In genomic region chr5:35754481-35754880, GRCh38 we compare ENCODE assay signal across 16 cellular contexts.
A peak's percentile ranks its signal among the peaks of the same experiment; 100 is the strongest.
DNase-seq lines count a peak whose midpoint lies in the region; ATAC-seq, FAIRE-seq and TF ChIP-seq lines count a peak whose summit lies in the region.
"Had no signal": no experiment of that assay in that cellular context is flagged by ENCODE, and none has a peak within 500 bp of the region (broad histone marks: within the 10 kb centered on the region; RNA-seq: fewer than 3 reads in every experiment).

No MANE protein-coding gene starts in this region.

- H2BK120ac ChIP-seq in H1 (replicated peaks; ENCODE audit: low read depth, low read length) = no peak overlapping the region
- no peak overlapping the region for H2BK120ac ChIP-seq in mesendoderm (ENCODE audit: low read depth, low read length)

- H3K79me1 ChIP-seq in H1 (ENCODE audit: low read depth, low read length) (no peaks in the 10 kb centered on the region), mesendoderm (ENCODE audit: low read length) (no peaks in the 10 kb centered on the region)

- ATAC-seq in HG02938 (IDR thresholded peaks at IDR 0.05; ENCODE audit: unreplicated experiment) = no peak
- ATAC-seq: GM12878 had no signal

- TF ChIP-seq EP300 in H1 (IDR thresholded peaks at IDR 0.05; ENCODE audit: borderline replicate concordance in 1 of 2, low read depth in 2 of 2, low read length in 2 of 2) = no peak

- FAIRE-seq in H1 (lab: Jason Lieb, UNC) = peak; percentile 60
- FAIRE-seq: GM12878, GM18507 had no signal

- no peak for TF ChIP-seq POLR2A in H1 (IDR thresholded peaks at IDR 0.05; ENCODE audit: control extremely low read depth in 1 of 2, low read depth in 2 of 2, low read length in 2 of 2)

- POLR2A ChIA-PET in H1 (lab: Charles Lee; ENCODE audit: partially characterized antibody) = no interaction called here

- H2BK15ac ChIP-seq in H1 (ENCODE audit: low read length) (no peak overlapping the region), mesendoderm (replicated peaks; ENCODE audit: low read depth) (no peak overlapping the region)

- H2AFZ ChIP-seq in H1 (ENCODE audit: low read length) = no peak overlapping the region

- H4K8ac ChIP-seq in H1 (ENCODE audit: extremely low read depth, insufficient read depth, low read length) (no peak overlapping the region), mesendoderm (ENCODE audit: low read depth, low read length) (no peak overlapping the region)

- H3K27ac ChIP-seq in H1 (ENCODE audit: low read depth, low read length) (no peak overlapping the region), mesendoderm (ENCODE audit: low read depth, low read length) (no peak overlapping the region)
- H3K27ac ChIP-seq: BLaER1 treated with 17β-estradiol and CSF1 and Interleukin-3, amounts not matched to agents 10 nM and 100 nM; HL-60 had no signal

- H2AK5ac ChIP-seq in H1 (ENCODE audit: low read depth, low read length) (no peak overlapping the region), mesendoderm (ENCODE audit: low read length) (no peak overlapping the region)

- H3K23ac ChIP-seq in H1 (ENCODE audit: insufficient read length) (no peak overlapping the region), mesendoderm (ENCODE audit: low read length) (no peak overlapping the region)

- H2BK12ac ChIP-seq in H1 (ENCODE audit: low read depth, low read length) = no peak overlapping the region

- no peak for TF ChIP-seq RAD21 in H1 (IDR thresholded peaks at IDR 0.05 in 1 of 2, conservative IDR thresholded peaks at IDR 0.05 in 1 of 2; ENCODE audit: low read depth in 2 of 2, low read length in 2 of 2)

- H3K9me3 ChIP-seq in HAP-1 (no peaks in the 10 kb centered on the region), H1 (ENCODE audit: insufficient read depth in 2 of 2, low read depth in 1 of 2, low read length in 1 of 2) (no peaks in the 10 kb centered on the region)
- H3K9me3 ChIP-seq: BLaER1 treated with 17β-estradiol and CSF1 and Interleukin-3, amounts not matched to agents 10 nM and 100 nM had no signal

- H4K5ac ChIP-seq in H1 (ENCODE audit: insufficient read length, low read depth, low read length) (no peak overlapping the region), mesendoderm (ENCODE audit: low read length) (no peak overlapping the region)

- H3K79me2 ChIP-seq in H1 (ENCODE audit: control insufficient read depth in 1 of 2, insufficient read depth in 2 of 2, low read length in 2 of 2) = no peaks in the 10 kb centered on the region
- H3K79me2 ChIP-seq in mesendoderm (ENCODE audit: control insufficient read depth, insufficient read depth, low read length) = no peaks in the 10 kb centered on the region

- H3K23me2 ChIP-seq in H1 (ENCODE audit: low read depth, low read length) = no peaks in the 10 kb centered on the region

- H3K4ac ChIP-seq in H1 (replicated peaks; ENCODE audit: insufficient read length, low read depth, low read length) (no peak overlapping the region), mesendoderm (ENCODE audit: low read depth, low read length) (no peak overlapping the region)

- H3K36me3 ChIP-seq in HAP-1 (replicated peaks) = no peaks in the 10 kb centered on the region
- no peaks in the 10 kb centered on the region; a peak in 1 of 8 replicates for H3K36me3 ChIP-seq in H1 (ENCODE audit: control insufficient read depth in 2 of 4, insufficient read depth in 4 of 4, low read length in 3 of 4)
- no peaks in the 10 kb centered on the region for H3K36me3 ChIP-seq in mesendoderm (ENCODE audit: control insufficient read depth, insufficient read depth, low read length)
- H3K36me3 ChIP-seq: BLaER1 treated with 17β-estradiol and CSF1 and Interleukin-3, amounts not matched to agents 10 nM and 100 nM had no signal

- H3K18ac ChIP-seq in H1 (ENCODE audit: extremely low read depth, low read length) = no peak overlapping the region
- no peak overlapping the region for H3K18ac ChIP-seq in mesendoderm (ENCODE audit: low read length)

- peaks cover 16% of the 10 kb centered on the region for H3K27me3 ChIP-seq in HAP-1 (ENCODE audit: low read depth)
- peaks cover 50 to 93% (median 69%) of the 10 kb centered on the region in 4 experiments for H3K27me3 ChIP-seq in H1 (replicated peaks in 1 of 4; ENCODE audit: control insufficient read depth in 3 of 4, extremely low read depth in 1 of 4, insufficient read depth in 3 of 4, low read length in 3 of 4)
- H3K27me3 ChIP-seq in mesendoderm (ENCODE audit: insufficient read depth, low read length, poor library complexity) = peaks cover 11% of the 10 kb centered on the region
- H3K27me3 ChIP-seq: BLaER1 treated with 17β-estradiol and CSF1 and Interleukin-3, amounts not matched to agents 10 nM and 100 nM had no signal

- H3K14ac ChIP-seq in H1 (ENCODE audit: insufficient read length) = no peak overlapping the region

- no peak overlapping the region for H4K91ac ChIP-seq in H1 (replicated peaks; ENCODE audit: insufficient read length, low read length)

- DNase-seq in ELF-1 (ENCODE audit: low read depth, low spot score) (peak; percentile 11), HAP-1 (ENCODE audit: low spot score in 2 of 2) (peak; percentile 55 to 94), H1 (ENCODE audit: low read depth in 1 of 2, low spot score in 2 of 2) (no peak), iPS-NIHi7 (ENCODE audit: extremely low spot score) (peak; percentile 26), mesendoderm (no peak), islet precursor cell (no peak)
- DNase-seq: ACHN; Calu3; CD4-positive, CD25-positive, alpha-beta regulatory T cell; DMS 273 treated with DMSO at 0.1 percent for 48 hours; H9 had no signal

- peaks cover 4 to 9% of the 10 kb centered on the region in 2 experiments for H4K20me1 ChIP-seq in H1 (replicated peaks in 1 of 2; ENCODE audit: control insufficient read depth in 1 of 2, insufficient read depth in 2 of 2, low read length in 2 of 2)
- H4K20me1 ChIP-seq: BLaER1 treated with 17β-estradiol and CSF1 and Interleukin-3, amounts not matched to agents 10 nM and 100 nM had no signal

- TF ChIP-seq CTCF in H1 (IDR thresholded peaks at IDR 0.05; ENCODE audit: control extremely low read depth in 1 of 3, insufficient read depth in 1 of 3, low read depth in 1 of 3, low read length in 3 of 3) = no peak

- H3K4me2 ChIP-seq in H1 (ENCODE audit: insufficient read depth in 1 of 2, low read depth in 2 of 2, low read length in 2 of 2) = no peak overlapping the region
- no peak overlapping the region for H3K4me2 ChIP-seq in mesendoderm (ENCODE audit: low read length)
- H3K4me2 ChIP-seq: BLaER1 treated with 17β-estradiol and CSF1 and Interleukin-3, amounts not matched to agents 10 nM and 100 nM had no signal

- WGBS in H1 (ENCODE audit: extremely low coverage in 1 of 2, insufficient coverage in 1 of 2, insufficient read length in 1 of 2, insufficient replicate concordance in 2 of 2, low coverage in 1 of 2, low lambda C conversion rate in 2 of 2, missing lambda C conversion rate in 1 of 2), 2 experiments = 5% methylated on average over 1 of the region's 1 CpG; no CpG with 5 or more reads in 1 of the 2 experiments
- WGBS in mesendoderm (ENCODE audit: extremely low coverage, insufficient coverage, low lambda C conversion rate) = no CpG with 5 or more reads among the region's 1 CpG

- H2BK5ac ChIP-seq in H1 (ENCODE audit: low read depth, low read length) (no peak overlapping the region), mesendoderm (ENCODE audit: low read length) (no peak overlapping the region)

- H3K4me1 ChIP-seq in HAP-1 (peaks cover 12% of the 10 kb centered on the region), H1 (replicated peaks in 1 of 4; ENCODE audit: control insufficient read depth in 3 of 4, insufficient read depth in 4 of 4, low read length in 3 of 4) (peaks cover 0 to 6% (median 1%) of the 10 kb centered on the region in 4 experiments; a peak in 2 of 7 replicates), mesendoderm (ENCODE audit: control insufficient read depth, low read depth, low read length) (no peaks in the 10 kb centered on the region)
- H3K4me1 ChIP-seq: BLaER1 treated with 17β-estradiol and CSF1 and Interleukin-3, amounts not matched to agents 10 nM and 100 nM had no signal

- no peak overlapping the region for H3K9ac ChIP-seq in H1 (replicated peaks in 1 of 4; ENCODE audit: extremely low read depth in 1 of 4, low read depth in 3 of 4, low read length in 3 of 4)
- H3K9ac ChIP-seq in mesendoderm (ENCODE audit: low read length) = no peak overlapping the region
- H3K9ac ChIP-seq: BLaER1 treated with 17β-estradiol and CSF1 and Interleukin-3, amounts not matched to agents 10 nM and 100 nM had no signal

- H3K56ac ChIP-seq in H1 (replicated peaks; ENCODE audit: insufficient read length, low read depth, low read length) (no peak overlapping the region), mesendoderm (ENCODE audit: low read length) (no peak overlapping the region)

- H2BK20ac ChIP-seq in H1 (ENCODE audit: low read length) = no peak overlapping the region

- H3K4me3 ChIP-seq in HAP-1 (no peak overlapping the region), H1 (ENCODE audit: extremely low read depth in 1 of 4, insufficient read depth in 2 of 4, low read depth in 3 of 4, low read length in 4 of 4) (no peak overlapping the region), mesendoderm (ENCODE audit: low read length) (no peak overlapping the region)
- H3K4me3 ChIP-seq: BLaER1 treated with 17β-estradiol and CSF1 and Interleukin-3, amounts not matched to agents 10 nM and 100 nM; GM12878 had no signal

- in situ Hi-C loops in HAP-1 (cut with MboI; ENCODE audit: low sequenced_read_pairs) = no loop called here

- CTCF ChIA-PET in H1 (lab: Charles Lee; ENCODE audit: partially characterized antibody) = interaction anchor here (0.6 to 3.7 kb wide), 4 partner anchors 9 to 171 kb away, joined by 3 to 13 read pairs (median 6); no protein-coding TSS in a partner anchor

TF ChIP-seq in H1, 55 proteins besides CTCF, POLR2A, EP300 and RAD21 (continues in another document):
- TF ChIP-seq HDAC2 (IDR thresholded peaks at IDR 0.05; ENCODE audit: borderline replicate concordance in 1 of 2, low read depth in 2 of 2, low read length in 2 of 2) = peak in 1 of 2 experiments; percentile 32; a peak in 1 of 4 replicates
- no peak for TF ChIP-seq SRF (IDR thresholded peaks at IDR 0.05; ENCODE audit: low read depth, low read length)
- no peak for TF ChIP-seq SAP30 (IDR thresholded peaks at IDR 0.05; ENCODE audit: insufficient read depth, insufficient replicate concordance, low read length)
- no peak for TF ChIP-seq YY1 (IDR thresholded peaks at IDR 0.05; ENCODE audit: low read depth, low read length)
- TF ChIP-seq NRF1 (IDR thresholded peaks at IDR 0.05; ENCODE audit: low read depth, low read length) = no peak
- TF ChIP-seq SP2 (IDR thresholded peaks at IDR 0.05; ENCODE audit: low read length) = no peak
- no peak for TF ChIP-seq MAFK (IDR thresholded peaks at IDR 0.05; ENCODE audit: low read depth, low read length)
- TF ChIP-seq TAF7 (optimal IDR thresholded peaks at IDR 0.05; ENCODE audit: borderline replicate concordance, low read depth, low read length) = no peak
- peak; percentile 49; the same call in 1 of the 2 replicates for TF ChIP-seq POU5F1 (IDR thresholded peaks at IDR 0.05; ENCODE audit: low read depth, low read length)
- TF ChIP-seq KDM5A (IDR thresholded peaks at IDR 0.05; ENCODE audit: low read length) = no peak
- TF ChIP-seq CHD2 (IDR thresholded peaks at IDR 0.05; ENCODE audit: low read length) = no peak
- peak; percentile 82 for TF ChIP-seq NANOG (IDR thresholded peaks at IDR 0.05; ENCODE audit: insufficient read depth, low read depth, low read length, poor library complexity, severe bottlenecking)
- TF ChIP-seq TEAD4 (IDR thresholded peaks at IDR 0.05; ENCODE audit: low read depth, low read length) = 0 out of 2 replicates have a peak, but pooled peaks have one; percentile 32

Comparison
In these comparisons a context has a peak if more than half of its experiments do, and no peak if none do; other contexts are left out.
1. DNase-seq: peak in ELF-1 (single experiment), HAP-1 (2 of 2) and iPS-NIHi7 (single experiment); none in H1 (0 of 2), mesendoderm (single experiment) and islet precursor cell (single experiment).